ENCODE assay signal across 21 cellular contexts in genomic region chr5:122478741-122479459, GRCh38.
DNase-seq lines count a peak whose midpoint lies in the region; ATAC-seq and TF ChIP-seq lines count a peak whose summit lies in the region.
"Had no signal": no experiment of that assay in that cellular context is flagged by ENCODE, and none has a peak within 500 bp of the region (broad histone marks: within the 10 kb centered on the region; RNA-seq: fewer than 3 reads in every experiment).

No MANE protein-coding gene starts in this region.

- TF ChIP-seq CTCF in esophagus muscularis mucosa (IDR thresholded peaks at IDR 0.05) = no peak

- H3K4me3 ChIP-seq in skeletal muscle cell (ENCODE audit: low read depth, low read length) = no peak overlapping the region
- no peak overlapping the region for H3K4me3 ChIP-seq in esophagus muscularis mucosa
- H3K4me3 ChIP-seq: adrenal gland, coronary artery, gastroesophageal sphincter, stomach had no signal

- no peak overlapping the region for H3K27ac ChIP-seq in esophagus muscularis mucosa (replicated peaks in 1 of 4)
- H3K27ac ChIP-seq: adrenal gland, coronary artery, gastroesophageal sphincter, stomach had no signal

- no peaks in the 10 kb centered on the region for H3K27me3 ChIP-seq in esophagus muscularis mucosa
- H3K27me3 ChIP-seq: adrenal gland, gastroesophageal sphincter, stomach had no signal

- H3K9me3 Mint-ChIP-seq in activated CD8-positive, alpha-beta T cell treated with anti-CD3 and anti-CD28 coated beads, Interleukin-2, amount 10 ng/mL, durations not matched to agents 7 days and 5 days (ENCODE audit: insufficient read depth) = no peaks in the 10 kb centered on the region

- DNase-seq in HEK293T (ENCODE audit: extremely low spot score) = peak; percentile 26
- peak; percentile 83 for DNase-seq in amniotic epithelial cell (ENCODE audit: low read depth)
- DNase-seq in iris pigment epithelial cell (ENCODE audit: low read depth) = peak; percentile 74
- peak; percentile 27 for DNase-seq in skeletal muscle cell (ENCODE audit: low read depth)
- no peak for DNase-seq in cerebellum (ENCODE audit: low spot score)
- DNase-seq in esophagus muscularis mucosa (ENCODE audit: extremely low spot score) = no peak
- DNase-seq in activated CD8-positive, alpha-beta T cell treated with anti-CD3 and anti-CD28 coated beads, Interleukin-2, amount 10 ng/mL, durations not matched to agents 7 days and 5 days = no peak
- DNase-seq in NCI-H2107 (lab: John Stamatoyannopoulos, UW) = no peak
- DNase-seq: activated CD4-positive, alpha-beta T cell treated with anti-CD3 and anti-CD28 coated beads for 1 hour; activated T-cell treated with anti-CD3 and anti-CD28 coated beads, Interleukin-2, amount 50 U/mL, for 1 hour; adrenal gland; CD4-positive, alpha-beta memory T cell; GF-D8; immature natural killer cell; NCI-H1092; NCI-H446 treated with DMSO at 0.1 percent for 48 hours; stomach had no signal

- no peak overlapping the region for H3K4me3 Mint-ChIP-seq in activated CD8-positive, alpha-beta T cell treated with anti-CD3 and anti-CD28 coated beads, Interleukin-2, amount 10 ng/mL, durations not matched to agents 7 days and 5 days
- H3K4me3 Mint-ChIP-seq: CD4-positive, alpha-beta memory T cell; immature natural killer cell; natural killer cell treated with Interleukin-12 subunit alpha and Interleukin-12 subunit beta and Interleukin-15 and Interleukin-18, amount 100 ng/mL, for 72 hours had no signal

- ATAC-seq in activated CD8-positive, alpha-beta T cell treated with anti-CD3 and anti-CD28 coated beads, Interleukin-2, amount 10 ng/mL, durations not matched to agents 7 days and 5 days = no peak
- ATAC-seq: gastroesophageal sphincter; natural killer cell treated with Interleukin-12 subunit alpha and Interleukin-12 subunit beta and Interleukin-15 and Interleukin-18, amount 100 ng/mL, for 72 hours; sciatic nerve had no signal

- POLR2A ChIA-PET in HEK293T (lab: Yijun Ruan, JAX) = no interaction called here
- POLR2A ChIA-PET in activated CD8-positive, alpha-beta T cell treated with anti-CD3 and anti-CD28 coated beads, Interleukin-2, amount 10 ng/mL, durations not matched to agents 7 days and 5 days (lab: Charles Lee) = no interaction called here

- WGBS in esophagus muscularis mucosa = 85% methylated on average over 4 of the region's 4 CpGs

- H3K36me3 ChIP-seq in esophagus muscularis mucosa = no peaks in the 10 kb centered on the region
- H3K36me3 ChIP-seq: adrenal gland, gastroesophageal sphincter, stomach had no signal

- no peak for TF ChIP-seq POLR2A in esophagus muscularis mucosa (IDR thresholded peaks at IDR 0.05; ENCODE audit: low read depth)

- H3K4me1 ChIP-seq in esophagus muscularis mucosa = no peaks in the 10 kb centered on the region
- H3K4me1 ChIP-seq: adrenal gland, gastroesophageal sphincter, stomach had no signal

- no peaks in the 10 kb centered on the region for H3K4me1 Mint-ChIP-seq in activated CD8-positive, alpha-beta T cell treated with anti-CD3 and anti-CD28 coated beads, Interleukin-2, amount 10 ng/mL, durations not matched to agents 7 days and 5 days (ENCODE audit: low read depth)
- H3K4me1 Mint-ChIP-seq: CD4-positive, alpha-beta memory T cell; immature natural killer cell had no signal

- intact Hi-C loops in esophagus muscularis mucosa (cut with DNase I) = no loop called here

- H3K27ac Mint-ChIP-seq in activated CD8-positive, alpha-beta T cell treated with anti-CD3 and anti-CD28 coated beads, Interleukin-2, amount 10 ng/mL, durations not matched to agents 7 days and 5 days = no peak overlapping the region
- H3K27ac Mint-ChIP-seq: CD4-positive, alpha-beta memory T cell; immature natural killer cell; natural killer cell treated with Interleukin-12 subunit alpha and Interleukin-12 subunit beta and Interleukin-15 and Interleukin-18, amount 100 ng/mL, for 72 hours had no signal

- TF ChIP-seq EP300 in esophagus muscularis mucosa (IDR thresholded peaks at IDR 0.05) = no peak

- H3K9me3 ChIP-seq in esophagus muscularis mucosa = no peaks in the 10 kb centered on the region
- H3K9me3 ChIP-seq: adrenal gland, gastroesophageal sphincter, stomach had no signal

- no peaks in the 10 kb centered on the region for H3K36me3 Mint-ChIP-seq in activated CD8-positive, alpha-beta T cell treated with anti-CD3 and anti-CD28 coated beads, Interleukin-2, amount 10 ng/mL, durations not matched to agents 7 days and 5 days (ENCODE audit: low read depth)
- H3K36me3 Mint-ChIP-seq: CD4-positive, alpha-beta memory T cell; immature natural killer cell; natural killer cell treated with Interleukin-12 subunit alpha and Interleukin-12 subunit beta and Interleukin-15 and Interleukin-18, amount 100 ng/mL, for 72 hours had no signal

- CTCF ChIA-PET in HEK293T (lab: Yijun Ruan, JAX) = no interaction called here
- CTCF ChIA-PET in activated CD8-positive, alpha-beta T cell treated with anti-CD3 and anti-CD28 coated beads, Interleukin-2, amount 10 ng/mL, durations not matched to agents 7 days and 5 days (lab: Charles Lee) = no interaction called here

- no peaks in the 10 kb centered on the region for H3K27me3 Mint-ChIP-seq in activated CD8-positive, alpha-beta T cell treated with anti-CD3 and anti-CD28 coated beads, Interleukin-2, amount 10 ng/mL, durations not matched to agents 7 days and 5 days (ENCODE audit: low read depth)
- H3K27me3 Mint-ChIP-seq: CD4-positive, alpha-beta memory T cell; natural killer cell treated with Interleukin-12 subunit alpha and Interleukin-12 subunit beta and Interleukin-15 and Interleukin-18, amount 100 ng/mL, for 72 hours had no signal

TF ChIP-seq in HEK293T, 16 proteins besides CTCF, POLR2A, EP300 and RAD21:
- TF ChIP-seq SP1 (IDR thresholded peaks at IDR 0.05) (no peak), CTBP1 (IDR thresholded peaks at IDR 0.05; ENCODE audit: borderline replicate concordance) (no peak), BHLHE40 (IDR thresholded peaks at IDR 0.05; ENCODE audit: borderline replicate concordance) (no peak), ZNF384 (IDR thresholded peaks at IDR 0.05) (no peak), FOXM1 (IDR thresholded peaks at IDR 0.05; ENCODE audit: borderline replicate concordance) (no peak), PKNOX1 (IDR thresholded peaks at IDR 0.05) (no peak), TARDBP (IDR thresholded peaks at IDR 0.05) (no peak), HDGF (IDR thresholded peaks at IDR 0.05; ENCODE audit: borderline replicate concordance) (no peak), NFRKB (IDR thresholded peaks at IDR 0.05) (no peak), L3MBTL2 (conservative IDR thresholded peaks at IDR 0.05) (no peak), ELF4 (IDR thresholded peaks at IDR 0.05) (no peak), FOXA1 (IDR thresholded peaks at IDR 0.05) (no peak), ARNT (IDR thresholded peaks at IDR 0.05) (no peak), LEF1 (IDR thresholded peaks at IDR 0.05; ENCODE audit: borderline replicate concordance) (no peak), FOXK2 (IDR thresholded peaks at IDR 0.05) (no peak), SUZ12 (IDR thresholded peaks at IDR 0.05) (no peak)

Comparison
In these comparisons a context has a peak if more than half of its experiments do, and no peak if none do; other contexts are left out.
1. DNase-seq: peak in HEK293T (single experiment), amniotic epithelial cell (single experiment), iris pigment epithelial cell (single experiment) and skeletal muscle cell (single experiment); none in cerebellum (single experiment), esophagus muscularis mucosa (single experiment), activated CD8-positive, alpha-beta T cell treated with anti-CD3 and anti-CD28 coated beads, Interleukin-2, amount 10 ng/mL, durations not matched to agents 7 days and 5 days (single experiment) and NCI-H2107 (single experiment).